Comparison of ENCODE assay signal across 18 cellular contexts in the genomic region with DNA sequence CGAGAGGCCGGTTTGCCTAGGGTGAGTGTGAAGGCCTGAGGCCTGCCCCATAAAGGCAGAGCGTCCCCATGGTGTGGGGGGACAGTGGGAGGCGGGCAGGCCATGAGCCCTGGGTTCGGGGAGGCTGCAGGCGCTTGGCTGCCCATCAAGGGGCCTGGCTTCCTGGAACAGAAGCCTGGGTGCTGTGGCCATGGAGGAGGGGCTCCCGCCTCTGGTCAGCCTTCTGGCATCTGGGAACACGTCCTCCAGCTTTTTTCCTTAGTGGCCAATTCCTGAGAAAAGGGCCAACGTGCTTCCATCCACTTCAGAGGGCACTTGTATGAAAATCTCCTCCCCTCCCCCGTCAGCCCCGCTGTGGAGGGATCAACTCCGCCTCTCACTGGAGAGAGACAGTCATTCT. TPM values are rescaled to one million over a fixed set of nuclear protein-coding genes. Genes with fewer than 3 reads are reported as not detected.
DNase-seq lines count a peak whose midpoint lies in the region; ATAC-seq and TF ChIP-seq lines count a peak whose summit lies in the region.
"Had no signal": no experiment of that assay in that cellular context is flagged by ENCODE, and none has a peak within 500 bp of the region (broad histone marks: within the 10 kb centered on the region; RNA-seq: fewer than 3 reads in every experiment).

No MANE protein-coding gene starts in this region.

- intact Hi-C loops in Right ventricle myocardium superior (cut with DNase I) (no loop called here), cardiac septum (cut with DNase I) (no loop called here), lower lobe of right lung (cut with DNase I) (no loop called here), upper lobe of right lung (cut with DNase I) (no loop called here)

- no peak for DNase-seq in Right ventricle myocardium superior
- DNase-seq in cardiac septum (ENCODE audit: low spot score) = no peak
- DNase-seq in lower lobe of right lung = peak; percentile 73
- peak; percentile 42 for DNase-seq in putamen (ENCODE audit: low spot score)
- DNase-seq in upper lobe of right lung = peak; percentile 78
- DNase-seq in DMS153 (lab: John Stamatoyannopoulos, UW) = no peak
- DNase-seq in NOMO-1 treated with dmso at 0.1 percent for 144 hours (lab: John Stamatoyannopoulos, UW; ENCODE audit: unreplicated experiment) = no peak
- DNase-seq: activated CD4-positive, CD25-positive, alpha-beta regulatory T cell; colonic mucosa; mammary epithelial cell; NCI-H1417; NCI-H526; SIG-M5 had no signal

- H3K9me3 ChIP-seq in lower lobe of right lung (no peaks in the 10 kb centered on the region), upper lobe of right lung (no peaks in the 10 kb centered on the region)
- H3K9me3 ChIP-seq: colonic mucosa, neutrophil had no signal

- H3K36me3 ChIP-seq in lower lobe of right lung (no peaks in the 10 kb centered on the region), upper lobe of right lung (no peaks in the 10 kb centered on the region)
- H3K36me3 ChIP-seq: colonic mucosa, neutrophil had no signal

- peak; percentile 28 for ATAC-seq in Right ventricle myocardium superior (ENCODE audit: poor library complexity)
- peak; percentile 53 to 70 for ATAC-seq in lower lobe of right lung
- ATAC-seq in upper lobe of right lung = peak; percentile 65
- no peak for ATAC-seq in GM18498 (IDR thresholded peaks at IDR 0.05; ENCODE audit: unreplicated experiment)

- H3K27me3 ChIP-seq in lower lobe of right lung (ENCODE audit: low read depth) (no peaks in the 10 kb centered on the region), upper lobe of right lung (no peaks in the 10 kb centered on the region)
- H3K27me3 ChIP-seq: colonic mucosa, neutrophil had no signal

- H3K4me3 ChIP-seq in lower lobe of right lung (peak overlapping the region; percentile 17), upper lobe of right lung (no peak overlapping the region)
- H3K4me3 ChIP-seq: colonic mucosa had no signal

- peaks cover 24% of the 10 kb centered on the region for H3K4me1 ChIP-seq in lower lobe of right lung
- H3K4me1 ChIP-seq in upper lobe of right lung = peaks cover 21% of the 10 kb centered on the region
- H3K4me1 ChIP-seq: colonic mucosa had no signal

- peak overlapping the region; percentile 77 for H3K27ac ChIP-seq in lower lobe of right lung
- peak overlapping the region; percentile 68 for H3K27ac ChIP-seq in upper lobe of right lung
- H3K27ac ChIP-seq: colonic mucosa, neutrophil had no signal

- no peak for TF ChIP-seq CTCF in lower lobe of right lung (IDR thresholded peaks at IDR 0.05)
- TF ChIP-seq CTCF in upper lobe of right lung (IDR thresholded peaks at IDR 0.05) = no peak

RNA-seq across cellular contexts. Expression of a gene that starts 58.7 kb away (rescaled TPM):
- total RNA-seq in Right ventricle myocardium superior = 14.2 TPM
- 12.9 TPM for total RNA-seq in cardiac septum
- 19.2 TPM for total RNA-seq in lower lobe of right lung
- 21.0 TPM for total RNA-seq in upper lobe of right lung
- total RNA-seq: activated T-helper 2 cell treated with anti-CD3 and anti-CD28 coated beads, Interferon-gamma antibody, Interleukin-2, Interleukin-4, amounts not matched to agents 10 μg/mL and 5 μg/mL and 100 μg/mL, durations not matched to agents 14 hours and 24 hours and 36 hours; HT1080; LHCN-M2; mammary epithelial cell had no signal

Comparison
In these comparisons a context has a peak if more than half of its experiments do, and no peak if none do; other contexts are left out.
1. DNase-seq: peak in lower lobe of right lung (single experiment), putamen (single experiment) and upper lobe of right lung (single experiment); none in Right ventricle myocardium superior (single experiment), cardiac septum (single experiment), DMS153 (single experiment) and NOMO-1 treated with dmso at 0.1 percent for 144 hours (single experiment).